18 cellular contexts compared by ENCODE assay signal in the genomic region with DNA sequence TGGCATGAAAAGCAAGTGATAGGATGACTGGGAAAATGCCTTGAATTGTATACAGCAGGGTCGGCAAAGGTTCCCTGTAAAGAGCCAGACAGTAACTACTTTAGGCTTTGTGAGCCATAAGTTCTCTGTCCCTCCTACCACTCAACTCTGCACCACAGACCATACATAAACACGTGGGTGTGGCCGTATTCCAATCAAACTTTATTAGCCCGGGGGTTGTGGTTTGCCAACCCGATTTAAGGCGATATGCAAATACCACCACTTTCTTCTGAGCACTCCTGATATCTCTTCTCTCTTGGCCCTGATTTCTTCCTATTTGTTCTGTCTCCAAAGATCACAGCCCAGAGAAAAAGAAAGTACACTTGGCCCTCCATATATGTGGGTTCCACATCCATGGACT.
"Had no signal": no experiment of that assay in that cellular context is flagged by ENCODE, and none has a peak within 500 bp of the region (broad histone marks: within the 10 kb centered on the region; RNA-seq: fewer than 3 reads in every experiment).

No MANE protein-coding gene starts in this region.

- DNase-seq: activated CD4-positive, alpha-beta T cell treated with anti-CD3 and anti-CD28 coated beads for 1 hour; activated CD4-positive, alpha-beta T cell treated with anti-CD3 and anti-CD28 coated beads, Interleukin-2, amount 50 U/mL, for 4 hours; activated gamma-delta T cell; activated T-cell treated with anti-CD3 and anti-CD28 coated beads, Interleukin-2, amount 50 U/mL, for 72 hours; adrenal gland; effector CD4-positive, alpha-beta T cell; lower lobe of right lung; occipital lobe; retina; spleen; stimulated activated CD4-positive, alpha-beta T cell treated with anti-CD3 and anti-CD28 coated beads, Interleukin-4, amount 100 ng/mL, for 4 hours; T1000; upper lobe of left lung had no signal

- H3K4me1 ChIP-seq: adrenal gland had no signal

- H3K4me3 ChIP-seq: adrenal gland, lower lobe of right lung, spleen, thoracic aorta, upper lobe of left lung had no signal

- H3K27me3 ChIP-seq: upper lobe of left lung had no signal

- ATAC-seq: activated T-cell treated with anti-CD3 and anti-CD28 coated beads, Interleukin-2, amount 50 U/mL, for 72 hours; lower lobe of right lung; natural killer cell treated with Interleukin-12 subunit alpha and Interleukin-12 subunit beta and Interleukin-15 and Interleukin-18, amount 100 ng/mL, for 72 hours; stimulated activated memory B cell treated with anti-CD40 and anti-IgM and Interleukin-4, amounts not matched to agents 10 μg/mL and 1 μg/mL and 100 μg/mL, for 72 hours had no signal

- H3K9me3 ChIP-seq: adrenal gland, lower lobe of right lung, thoracic aorta had no signal

- FAIRE-seq: astrocyte had no signal

- H3K27ac ChIP-seq: adrenal gland, lower lobe of right lung, spleen, thoracic aorta, WERI-Rb-1 had no signal

- H3K36me3 ChIP-seq: adrenal gland, lower lobe of right lung, spleen, thoracic aorta, upper lobe of left lung, WERI-Rb-1 had no signal
